20 cellular contexts compared by ENCODE assay signal in the genomic region with DNA sequence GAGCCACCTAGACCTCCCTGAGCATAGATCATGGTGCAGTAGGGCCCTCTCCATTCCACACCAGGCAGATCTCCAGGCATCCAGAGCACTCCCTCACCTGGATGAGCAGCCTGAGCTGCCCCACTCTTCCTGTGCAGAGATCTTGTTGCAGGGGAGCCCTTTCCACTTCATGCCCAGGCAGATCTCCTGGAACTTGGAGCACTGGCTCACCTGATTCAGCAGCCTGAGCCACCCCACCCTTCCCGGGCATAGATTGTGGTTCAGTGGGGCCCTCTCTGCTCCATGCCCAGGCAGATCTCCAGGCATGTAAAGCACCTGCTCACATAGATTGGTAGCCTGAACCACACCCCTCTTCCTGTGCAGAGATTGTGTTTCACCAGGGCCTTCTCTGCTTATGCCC.
"Had no signal": no experiment of that assay in that cellular context is flagged by ENCODE, and none has a peak within 500 bp of the region (broad histone marks: within the 10 kb centered on the region; RNA-seq: fewer than 3 reads in every experiment).

No MANE protein-coding gene starts in this region.

- H3K9me3 ChIP-seq: SJCRH30 had no signal

- H3K4me1 ChIP-seq: SJCRH30 had no signal

- H3K4me3 ChIP-seq: MG63, SJCRH30 had no signal

- DNase-seq: KBM-7, MG63, NCI-H1092, NCI-H1436, NCI-H187, NCI-H2029, NCI-H2081 treated with DMSO at 0.1 percent for 48 hours, NCI-H2171, NCI-H226, NCI-H446, NCI-H510A, NCI-H524 treated with DMSO at 0.1 percent for 48 hours, NCI-H69, NCI-H774, RPMI8226, SHP77 treated with DMSO at 0.1 percent for 48 hours, SJCRH30 had no signal

- H3K27ac ChIP-seq: SJCRH30 had no signal

- ATAC-seq: Right ventricle myocardium inferior, SK-N-SH treated with all-trans-retinoic acid at 6 μM for 48 hours had no signal

- H3K36me3 ChIP-seq: MG63, SJCRH30 had no signal

- H3K27me3 ChIP-seq: MG63, SJCRH30 had no signal

- FAIRE-seq: RCC 7860 had no signal
